17 cellular contexts compared by ENCODE assay signal in genomic region chr1:11045428-11046269, GRCh38. TPM values are rescaled to one million over a fixed set of nuclear protein-coding genes. Genes with fewer than 3 reads are reported as not detected.
A peak's percentile ranks its signal among the peaks of the same experiment; 100 is the strongest.
DNase-seq lines count a peak whose midpoint lies in the region; ATAC-seq and TF ChIP-seq lines count a peak whose summit lies in the region.
"Had no signal": no experiment of that assay in that cellular context is flagged by ENCODE, and none has a peak within 500 bp of the region (broad histone marks: within the 10 kb centered on the region; RNA-seq: fewer than 3 reads in every experiment).

No MANE protein-coding gene starts in this region.

- H3K4me2 ChIP-seq in GM23338, result peak overlapping the region; percentile 35

- no peaks in the 10 kb centered on the region for H3K27me3 ChIP-seq in GM23338 (ENCODE audit: insufficient read depth)
- H3K27me3 ChIP-seq in lower lobe of right lung (ENCODE audit: low read depth), result no peaks in the 10 kb centered on the region
- H3K27me3 ChIP-seq in prostate gland (replicated peaks; ENCODE audit: insufficient read depth), result no peaks in the 10 kb centered on the region
- H3K27me3 ChIP-seq: foreskin keratinocyte had no signal

- no peaks in the 10 kb centered on the region for H3K9me2 ChIP-seq in GM23338 (ENCODE audit: insufficient read depth)

- peaks cover 4% of the 10 kb centered on the region for H3K4me1 Mint-ChIP-seq in GM23338
- H3K4me1 Mint-ChIP-seq in WTC11, result peaks cover 6% of the 10 kb centered on the region
- H3K4me1 Mint-ChIP-seq: activated naive CD4-positive, alpha-beta T cell treated with anti-CD3 and anti-CD28 coated beads, Interleukin-2, amount 50 U/mL, for 24 hours; B cell had no signal

- no peak for TF ChIP-seq POLR2A in prostate gland (IDR thresholded peaks at IDR 0.05)

- H3K4me3 ChIP-seq in GM23338, result peak overlapping the region; percentile 22; the same call in 1 of the 2 replicates
- H3K4me3 ChIP-seq in lower lobe of right lung, result no peak overlapping the region
- H3K4me3 ChIP-seq in prostate gland, result no peak overlapping the region
- H3K4me3 ChIP-seq: stomach had no signal

- H2AFZ ChIP-seq in GM23338, result peak overlapping the region; percentile 87; the same call in 1 of the 2 replicates

- DNase-seq in GM23338 (ENCODE audit: low spot score), result peak; percentile 91
- peak; percentile 83 for DNase-seq in WTC11 (ENCODE audit: low spot score)
- DNase-seq in lower lobe of right lung, result peak; percentile 32
- no peak for DNase-seq in prostate gland (ENCODE audit: low spot score)
- no peak for DNase-seq in cerebellar cortex (ENCODE audit: low spot score)
- no peak for DNase-seq in posterior vena cava (ENCODE audit: low spot score)
- DNase-seq: activated CD8-positive, alpha-beta memory T cell treated with anti-CD3 and anti-CD28 coated beads, Interleukin-2, amount 50 U/mL, for 4 hours; effector memory CD8-positive, alpha-beta T cell; foreskin keratinocyte; kidney glomerular epithelial cell; NCI-H345; stomach; SW 1271 had no signal

- H3K27me3 Mint-ChIP-seq in GM23338 (ENCODE audit: insufficient read depth, low read depth, poor library complexity), result peaks cover 7% of the 10 kb centered on the region
- no peaks in the 10 kb centered on the region for H3K27me3 Mint-ChIP-seq in WTC11 (ENCODE audit: low read depth)
- H3K27me3 Mint-ChIP-seq: activated naive CD4-positive, alpha-beta T cell treated with anti-CD3 and anti-CD28 coated beads, Interleukin-2, amount 50 U/mL, for 24 hours; B cell; effector memory CD8-positive, alpha-beta T cell; IgD-negative memory B cell had no signal

- POLR2A ChIA-PET in WTC11 (lab: Charles Lee), result interaction anchor here (0.5 to 1.4 kb wide), 2 partner anchors 11 to 76 kb away, joined by 3 to 6 read pairs; no protein-coding TSS in a partner anchor

- H3K27ac Mint-ChIP-seq in GM23338, result no peak overlapping the region
- peak overlapping the region; percentile 85; the same call in 1 of the 2 replicates for H3K27ac Mint-ChIP-seq in WTC11
- H3K27ac Mint-ChIP-seq: activated naive CD4-positive, alpha-beta T cell treated with anti-CD3 and anti-CD28 coated beads, Interleukin-2, amount 50 U/mL, for 24 hours; B cell; effector memory CD8-positive, alpha-beta T cell; IgD-negative memory B cell had no signal

- H3K36me3 Mint-ChIP-seq in GM23338 (ENCODE audit: low read depth), result no peaks in the 10 kb centered on the region
- H3K36me3 Mint-ChIP-seq in WTC11, result no peaks in the 10 kb centered on the region
- H3K36me3 Mint-ChIP-seq: activated naive CD4-positive, alpha-beta T cell treated with anti-CD3 and anti-CD28 coated beads, Interleukin-2, amount 50 U/mL, for 24 hours; IgD-negative memory B cell had no signal

- H3K36me3 ChIP-seq in GM23338 (ENCODE audit: insufficient read depth) (no peaks in the 10 kb centered on the region), lower lobe of right lung (no peaks in the 10 kb centered on the region), prostate gland (no peaks in the 10 kb centered on the region)
- H3K36me3 ChIP-seq: stomach had no signal

- H3F3A ChIP-seq in GM23338 (replicated peaks; ENCODE audit: low read depth), result 0 out of 2 replicates have a peak, but pooled peaks cover 2% of the 10 kb centered on the region

- ATAC-seq in GM23338 (peak; percentile 95), WTC11 (peak; percentile 95), lower lobe of right lung (peak in 1 of 2 donors; percentile 11)
- ATAC-seq: effector memory CD8-positive, alpha-beta T cell; foreskin keratinocyte had no signal

- no peaks in the 10 kb centered on the region for H4K20me1 ChIP-seq in GM23338 (replicated peaks; ENCODE audit: insufficient read depth)

- no peaks in the 10 kb centered on the region for H3K9me3 Mint-ChIP-seq in GM23338
- no peaks in the 10 kb centered on the region for H3K9me3 Mint-ChIP-seq in WTC11
- H3K9me3 Mint-ChIP-seq: activated naive CD4-positive, alpha-beta T cell treated with anti-CD3 and anti-CD28 coated beads, Interleukin-2, amount 50 U/mL, for 24 hours; effector memory CD8-positive, alpha-beta T cell; IgD-negative memory B cell had no signal

- CTCF ChIA-PET in WTC11 (lab: Charles Lee), result interaction anchor here (0.6 to 3.6 kb wide), 7 partner anchors 8 to 126 kb away, joined by 3 to 49 read pairs (median 5); partner anchors contain the start of gene SRM

- TF ChIP-seq CTCF in GM23338 (conservative IDR thresholded peaks at IDR 0.05; ENCODE audit: low read depth in 2 of 2) (no peak), WTC11 (IDR thresholded peaks at IDR 0.05) (no peak), lower lobe of right lung (IDR thresholded peaks at IDR 0.05) (no peak), prostate gland (IDR thresholded peaks at IDR 0.05) (no peak)

- 69% methylated on average over 32 of the region's 32 CpGs for WGBS in prostate gland

- no peak overlapping the region for H3K27ac ChIP-seq in GM23338 (ENCODE audit: low read depth)
- no peak overlapping the region for H3K27ac ChIP-seq in lower lobe of right lung
- H3K27ac ChIP-seq in prostate gland, result no peak overlapping the region
- H3K27ac ChIP-seq: foreskin keratinocyte, stomach had no signal

- intact Hi-C loops in lower lobe of right lung (cut with DNase I), result no loop called here
- intact Hi-C loops in prostate gland (cut with DNase I), result no loop called here
- intact Hi-C loops in posterior vena cava (cut with DNase I), result no loop called here

- H3K9me3 ChIP-seq in lower lobe of right lung (no peaks in the 10 kb centered on the region), prostate gland (no peaks in the 10 kb centered on the region)
- H3K9me3 ChIP-seq: stomach had no signal

- H3K4me3 Mint-ChIP-seq in GM23338 (peak overlapping the region; percentile 60; the same call in 2 of the 3 replicates), WTC11 (peak overlapping the region; percentile 57)
- H3K4me3 Mint-ChIP-seq: activated naive CD4-positive, alpha-beta T cell treated with anti-CD3 and anti-CD28 coated beads, Interleukin-2, amount 50 U/mL, for 24 hours; B cell; effector memory CD8-positive, alpha-beta T cell had no signal

- H3K79me2 ChIP-seq in GM23338 (replicated peaks; ENCODE audit: insufficient read depth), result no peaks in the 10 kb centered on the region

- H3K4me1 ChIP-seq in GM23338 (ENCODE audit: insufficient read depth), result peaks cover 5% of the 10 kb centered on the region
- H3K4me1 ChIP-seq in lower lobe of right lung, result no peaks in the 10 kb centered on the region
- H3K4me1 ChIP-seq in prostate gland (replicated peaks), result no peaks in the 10 kb centered on the region
- H3K4me1 ChIP-seq: foreskin keratinocyte had no signal

TF ChIP-seq in GM23338, 12 proteins besides CTCF, POLR2A, EP300 and RAD21:
- peak; percentile 15; the same call in 1 of the 2 replicates for TF ChIP-seq POLR2AphosphoS5 (IDR thresholded peaks at IDR 0.05; ENCODE audit: low read depth)
- no peak for TF ChIP-seq NANOG (IDR thresholded peaks at IDR 0.05; ENCODE audit: borderline replicate concordance)

TF ChIP-seq in WTC11, 78 proteins besides CTCF, POLR2A, EP300 and RAD21:
- TF ChIP-seq ZNF671 (CRISPR knock-in tag; IDR thresholded peaks at IDR 0.05) (no peak), HMGXB4 (CRISPR knock-in tag; IDR thresholded peaks at IDR 0.05) (0 out of 2 replicates have a peak, but pooled peaks have one; percentile 26)

RNA-seq across cellular contexts. Expression of gene MASP2, which starts 1.4 kb away (rescaled TPM):
- total RNA-seq in GM23338 (2014; rRNA removed; shearing (Covaris generic)), result 0.31 and 1.5 TPM in 2 replicates
- polyA plus RNA-seq in GM23338 (2016; fragmentation: Nextera tagmentation; extraction: Ambion mirVana), result 0.71 and 0.78 TPM in 2 replicates
- 0.57 to 1.1 TPM (median 0.82 TPM) in 3 replicates for total RNA-seq in WTC11 (2021)
- total RNA-seq in lower lobe of right lung, result not detected
- not detected for total RNA-seq in prostate gland
- not detected for total RNA-seq in posterior vena cava
- total RNA-seq: B cell, myocyte, stomach had no signal
- polyA plus RNA-seq: IgD-negative memory B cell, stomach had no signal

RNA-seq across cellular contexts. Expression of gene SRM, which starts 14.2 kb away (rescaled TPM):
- total RNA-seq in GM23338 (2014; rRNA removed; shearing (Covaris generic)), result 144 and 170 TPM in 2 replicates
- 253 and 313 TPM in 2 replicates for polyA plus RNA-seq in GM23338 (2016; fragmentation: Nextera tagmentation; extraction: Ambion mirVana)
- total RNA-seq in WTC11 (2021) (164 to 200 TPM (median 170 TPM) in 3 replicates), lower lobe of right lung (38.7 TPM), prostate gland (10 to 100 TPM; 39.3 to 89.2 TPM), posterior vena cava (10 to 100 TPM; 74.2 to 76.6 TPM)

RNA-seq across cellular contexts. Expression of gene TARDBP, which starts 33.2 kb away (rescaled TPM):
- 258 and 313 TPM in 2 replicates for total RNA-seq in GM23338 (2014; rRNA removed; shearing (Covaris generic))
- 171 and 204 TPM in 2 replicates for polyA plus RNA-seq in GM23338 (2016; fragmentation: Nextera tagmentation; extraction: Ambion mirVana)
- total RNA-seq in WTC11 (2021) (185 to 228 TPM (median 197 TPM) in 3 replicates), lower lobe of right lung (117 TPM), prostate gland (100 to 1,000 TPM in 1 of 2 donors, 10 to 100 TPM in 1; 93.7 to 151 TPM), posterior vena cava (100 to 1,000 TPM; 124 to 130 TPM)

RNA-seq across cellular contexts. Expression of gene EXOSC10, which starts 54.0 kb away (rescaled TPM):
- total RNA-seq in GM23338 (2014; rRNA removed; shearing (Covaris generic)), result 59.5 and 72.9 TPM in 2 replicates
- 39.3 and 55.5 TPM in 2 replicates for polyA plus RNA-seq in GM23338 (2016; fragmentation: Nextera tagmentation; extraction: Ambion mirVana)
- total RNA-seq in WTC11 (2021) (62.8 to 73.0 TPM (median 66.2 TPM) in 3 replicates), lower lobe of right lung (47.7 TPM), prostate gland (10 to 100 TPM; 51.6 to 65.0 TPM), posterior vena cava (10 to 100 TPM; 40.9 to 43.4 TPM)

Comparison
In these comparisons a context has a peak if more than half of its experiments do, and no peak if none do; other contexts are left out.
1. DNase-seq: peak in GM23338 (single experiment), WTC11 (single experiment) and lower lobe of right lung (single experiment); none in prostate gland (single experiment), cerebellar cortex (single experiment) and posterior vena cava (single experiment).